In genomic region chr9:117073539-117074336, GRCh38 we compare ENCODE assay signal across 8 cellular contexts.
A peak's percentile ranks its signal among the peaks of the same experiment; 100 is the strongest.
DNase-seq lines count a peak whose midpoint lies in the region; ATAC-seq, FAIRE-seq and TF ChIP-seq lines count a peak whose summit lies in the region.

No MANE protein-coding gene starts in this region.

- H3K36me3 ChIP-seq in BE2C (peaks cover 3% of the 10 kb centered on the region; the same call in 1 of the 2 replicates), NT2/D1 (ENCODE audit: insufficient read depth, insufficient read length, low read length) (no peaks in the 10 kb centered on the region), mucosa of descending colon (ENCODE audit: low read depth) (no peaks in the 10 kb centered on the region)

- no peak for FAIRE-seq in urothelium cell line (lab: Jason Lieb, UNC)

- H3K27me3 ChIP-seq in BE2C (no peaks in the 10 kb centered on the region), NT2/D1 (ENCODE audit: insufficient read depth, insufficient read length) (no peaks in the 10 kb centered on the region)

- peaks cover 49% of the 10 kb centered on the region for H3K4me1 ChIP-seq in BE2C
- H3K4me1 ChIP-seq in NT2/D1 (ENCODE audit: insufficient read depth, insufficient read length): no peaks in the 10 kb centered on the region
- no peaks in the 10 kb centered on the region for H3K4me1 ChIP-seq in mucosa of descending colon (ENCODE audit: low read depth)

- TF ChIP-seq CTCF in BE2C (IDR thresholded peaks at IDR 0.05; ENCODE audit: low read depth, low read length) (peak; percentile 91), foreskin fibroblast (IDR thresholded peaks at IDR 0.05; ENCODE audit: low read depth, low read length) (peak; percentile 40), mucosa of descending colon (IDR thresholded peaks at IDR 0.05) (no peak)

- no peak overlapping the region for H3K4me3 ChIP-seq in BE2C (ENCODE audit: low read depth, low read length)
- H3K4me3 ChIP-seq in NT2/D1 (ENCODE audit: insufficient read length, low read depth): no peak overlapping the region
- no peak overlapping the region for H3K4me3 ChIP-seq in foreskin fibroblast (ENCODE audit: low read depth in 1 of 2, low read length in 2 of 2)
- H3K4me3 ChIP-seq in mucosa of descending colon: no peak overlapping the region

- no peaks in the 10 kb centered on the region for H3K9me3 ChIP-seq in BE2C
- 0 out of 2 replicates have a peak, but pooled peaks cover 11% of the 10 kb centered on the region for H3K9me3 ChIP-seq in NT2/D1 (ENCODE audit: insufficient read depth, low read length)
- no peaks in the 10 kb centered on the region for H3K9me3 ChIP-seq in mucosa of descending colon

- intact Hi-C loops in mucosa of descending colon (cut with DNase I, micrococcal nuclease): no loop called here

- H3K9ac ChIP-seq in NT2/D1 (ENCODE audit: insufficient read length, low read depth): no peak overlapping the region

- peak; percentile 51 for ATAC-seq in GM18519 (IDR thresholded peaks at IDR 0.05; ENCODE audit: low FRiP score, unreplicated experiment)
- no peak for ATAC-seq in HG03565 (IDR thresholded peaks at IDR 0.05; ENCODE audit: unreplicated experiment)
- no peak for ATAC-seq in mucosa of descending colon

- DNase-seq in BE2C (peak; percentile 75), NT2/D1 (ENCODE audit: low read depth, low spot score) (peak; percentile 55), foreskin fibroblast (no peak), urothelium cell line (ENCODE audit: low spot score) (peak; percentile 42), mucosa of descending colon (no peak)
- no peak for DNase-seq in activated CD4-positive, CD25-positive, alpha-beta regulatory T cell treated with anti-CD3 and anti-CD28 coated beads, Interleukin-2, amount 50 U/mL, for 72 hours

Comparison
In these comparisons a context has a peak if more than half of its experiments do, and no peak if none do; other contexts are left out.
1. DNase-seq: peak in BE2C (single experiment), NT2/D1 (single experiment) and urothelium cell line (single experiment); none in foreskin fibroblast (0 of 2), activated CD4-positive, CD25-positive, alpha-beta regulatory T cell treated with anti-CD3 and anti-CD28 coated beads, Interleukin-2, amount 50 U/mL, for 72 hours (single experiment) and mucosa of descending colon (0 of 3).